31 cellular contexts compared by ENCODE assay signal in the genomic region with DNA sequence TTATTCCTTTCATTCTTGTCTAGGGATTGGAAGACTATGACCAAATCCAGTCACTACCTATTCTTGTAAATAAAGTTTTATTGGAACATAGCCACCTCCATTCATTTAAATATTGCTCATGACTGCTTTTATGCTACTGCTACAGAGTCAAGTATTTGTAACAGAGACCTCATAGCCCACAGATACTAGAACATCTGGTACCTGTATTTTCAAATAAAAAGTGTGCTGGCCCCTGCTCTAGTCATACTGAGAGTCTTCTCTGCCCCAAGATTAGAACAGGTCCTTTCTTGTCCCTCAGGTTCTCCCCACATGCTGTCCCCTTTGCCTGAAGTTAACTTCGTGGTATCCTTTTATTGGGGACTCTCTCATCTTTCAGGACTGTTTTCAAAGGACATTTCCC.
"Had no signal": no experiment of that assay in that cellular context is flagged by ENCODE, and none has a peak within 500 bp of the region (broad histone marks: within the 10 kb centered on the region; RNA-seq: fewer than 3 reads in every experiment).

No MANE protein-coding gene starts in this region.

- ATAC-seq: activated CD4-positive, alpha-beta T cell treated with anti-CD3 and anti-CD28 coated beads for 36 hours; activated CD8-positive, alpha-beta memory T cell treated with anti-CD3 and anti-CD28 coated beads, Interleukin-2, amount 10 ng/mL, durations not matched to agents 7 days and 5 days; activated CD8-positive, alpha-beta T cell treated with anti-CD3 and anti-CD28 coated beads, Interleukin-2, amount 10 ng/mL, durations not matched to agents 7 days and 5 days; activated naive CD8-positive, alpha-beta T cell treated with anti-CD3 and anti-CD28 coated beads, Interleukin-2, amount 50 U/mL, for 24 hours; body of pancreas; esophagus mucosa; T-cell had no signal

- FAIRE-seq: endometrium, endothelial cell of umbilical vein, frontal cortex had no signal

- DNase-seq: activated CD4-positive, alpha-beta memory T cell treated with anti-CD3 and anti-CD28 coated beads for 36 hours; activated CD4-positive, alpha-beta T cell treated with anti-CD3 and anti-CD28 coated beads for 36 hours; activated CD4-positive, alpha-beta T cell treated with anti-CD3 and anti-CD28 coated beads, Interleukin-2, amount 10 ng/mL, durations not matched to agents 24 days and 14 days; activated CD4-positive, CD25-positive, alpha-beta regulatory T cell; activated CD4-positive, CD25-positive, alpha-beta regulatory T cell treated with anti-CD3 and anti-CD28 coated beads, Interleukin-2, amount 50 U/mL, for 72 hours; activated CD8-positive, alpha-beta memory T cell treated with anti-CD3 and anti-CD28 coated beads, Interleukin-2, amount 10 ng/mL, durations not matched to agents 7 days and 5 days; activated CD8-positive, alpha-beta memory T cell treated with anti-CD3 and anti-CD28 coated beads, Interleukin-2, amount 50 U/mL, for 4 hours; activated CD8-positive, alpha-beta T cell treated with anti-CD3 and anti-CD28 coated beads, Interleukin-2, amount 10 ng/mL, durations not matched to agents 7 days and 5 days; activated effector memory CD4-positive, alpha-beta T cell treated with anti-CD3 and anti-CD28 coated beads, Interleukin-2, amount 50 U/mL, for 16 hours; activated naive CD4-positive, alpha-beta T cell treated with anti-CD3 and anti-CD28 coated beads for 36 hours; activated naive CD8-positive, alpha-beta T cell treated with anti-CD3 and anti-CD28 coated beads for 36 hours; activated naive CD8-positive, alpha-beta T cell treated with anti-CD3 and anti-CD28 coated beads, Interleukin-2, amount 50 U/mL, for 24 hours; activated T-cell treated with anti-CD3 and anti-CD28 coated beads, Interleukin-2, amount 50 U/mL, for 1 hour; activated T-cell treated with anti-CD3 and anti-CD28 coated beads, Interleukin-2, amount 50 U/mL, for 48 hours; adrenal gland; amygdala; aorta; body of pancreas; central memory CD4-positive, alpha-beta T cell; cerebellar nuclear complex; colonic mucosa; effector CD8-positive, alpha-beta T cell; foreskin fibroblast; head of caudate nucleus; T-cell; T1000; WERI-Rb-1 had no signal
